10 cellular contexts compared by ENCODE assay signal in the genomic region with DNA sequence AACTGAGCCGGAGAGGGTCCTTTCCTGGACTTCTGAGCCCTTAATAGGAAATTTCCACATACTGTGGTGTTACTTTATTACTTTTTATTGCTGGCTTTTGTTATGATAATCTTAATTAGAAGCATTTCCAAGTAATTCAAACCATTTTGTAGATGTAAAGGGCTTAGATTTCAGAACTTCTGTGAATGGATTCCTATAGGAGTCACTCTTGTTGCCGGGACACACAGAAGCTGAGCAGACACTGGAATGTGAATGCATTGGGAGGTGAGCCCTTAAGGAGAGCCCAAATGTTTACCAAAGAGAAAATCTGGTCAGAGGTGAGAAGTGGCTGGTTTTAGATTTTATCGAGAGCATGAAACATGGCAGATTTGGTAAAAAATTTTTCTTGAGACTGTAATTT.
DNase-seq lines count a peak whose midpoint lies in the region; ATAC-seq and TF ChIP-seq lines count a peak whose summit lies in the region.
"Had no signal": no experiment of that assay in that cellular context is flagged by ENCODE, and none has a peak within 500 bp of the region (broad histone marks: within the 10 kb centered on the region; RNA-seq: fewer than 3 reads in every experiment).

No MANE protein-coding gene starts in this region.

- peak overlapping the region; percentile 75 for H3K27ac ChIP-seq in left ventricle myocardium inferior (replicated peaks)
- peak overlapping the region; percentile 74 to 83 (median 78) for H3K27ac ChIP-seq in esophagus muscularis mucosa (replicated peaks in 1 of 4)
- peak overlapping the region; percentile 95 for H3K27ac ChIP-seq in neutrophil

- H3K9me3 ChIP-seq in left ventricle myocardium inferior (replicated peaks) (no peaks in the 10 kb centered on the region), esophagus muscularis mucosa (no peaks in the 10 kb centered on the region), neutrophil (no peaks in the 10 kb centered on the region)

- ATAC-seq in left ventricle myocardium superior (no peak), GM18505 (IDR thresholded peaks at IDR 0.05; ENCODE audit: unreplicated experiment) (no peak)
- no peak for ATAC-seq in stimulated activated naive CD8-positive, alpha-beta T cell treated with anti-CD3 and anti-CD28 coated beads, Interleukin-15, Interleukin-2, amounts not matched to agents 100 U/mL and 50 U/mL, for 24 hours

- H3K4me1 ChIP-seq in left ventricle myocardium inferior (peaks cover 90% of the 10 kb centered on the region), esophagus muscularis mucosa (peaks cover 71 to 76% (median 73%) of the 10 kb centered on the region in 4 donors), neutrophil (ENCODE audit: control insufficient read depth in 1 of 2, insufficient read depth in 1 of 2, low read depth in 1 of 2, low read length in 1 of 2) (peaks cover 68 to 74% of the 10 kb centered on the region in 2 experiments)

- H3K36me3 ChIP-seq in left ventricle myocardium inferior (no peaks in the 10 kb centered on the region), esophagus muscularis mucosa (peaks cover 0 to 13% (median 5%) of the 10 kb centered on the region in 4 donors), neutrophil (peaks cover 9% of the 10 kb centered on the region)

- TF ChIP-seq EP300 in esophagus muscularis mucosa (IDR thresholded peaks at IDR 0.05), result no peak

- no peak for TF ChIP-seq CTCF in left ventricle myocardium inferior (IDR thresholded peaks at IDR 0.05; ENCODE audit: borderline replicate concordance)
- TF ChIP-seq CTCF in esophagus muscularis mucosa (IDR thresholded peaks at IDR 0.05), result no peak
- no peak for TF ChIP-seq CTCF in neutrophil (IDR thresholded peaks at IDR 0.05)

- H3K4me3 ChIP-seq in left ventricle myocardium inferior, result no peak overlapping the region
- H3K4me3 ChIP-seq in esophagus muscularis mucosa, result no peak overlapping the region
- no peak overlapping the region for H3K4me3 ChIP-seq in neutrophil (ENCODE audit: low read depth in 1 of 2, low read length in 1 of 2)

- intact Hi-C loops in left ventricle myocardium inferior (cut with micrococcal nuclease), result no loop called here
- intact Hi-C loops in left ventricle myocardium superior (cut with micrococcal nuclease), result no loop called here
- intact Hi-C loops in esophagus muscularis mucosa (cut with DNase I), result no loop called here

- TF ChIP-seq POLR2A in esophagus muscularis mucosa (IDR thresholded peaks at IDR 0.05; ENCODE audit: low read depth), result no peak
- TF ChIP-seq POLR2A in GM18505 (IDR thresholded peaks at IDR 0.05; ENCODE audit: borderline replicate concordance, extremely low read depth, insufficient read depth, insufficient read length), result no peak

- H3K27me3 ChIP-seq in left ventricle myocardium inferior (ENCODE audit: low read depth) (no peaks in the 10 kb centered on the region), esophagus muscularis mucosa (no peaks in the 10 kb centered on the region), neutrophil (no peaks in the 10 kb centered on the region)

- DNase-seq in left ventricle myocardium inferior, result no peak
- DNase-seq in left ventricle myocardium superior, result no peak
- no peak for DNase-seq in esophagus muscularis mucosa (ENCODE audit: extremely low spot score)
- DNase-seq in stimulated activated naive CD8-positive, alpha-beta T cell treated with anti-CD3 and anti-CD28 coated beads, Interleukin-15, Interleukin-2, amounts not matched to agents 100 U/mL and 50 U/mL, for 24 hours, result no peak
- DNase-seq in cerebellum (ENCODE audit: low spot score), result no peak
- no peak for DNase-seq in 8988T
- DNase-seq: activated CD4-positive, CD25-positive, alpha-beta regulatory T cell treated with anti-CD3 and anti-CD28 coated beads, Interleukin-2, amount 50 U/mL, for 72 hours; activated gamma-delta T cell had no signal

- 51% methylated on average over 3 of the region's 3 CpGs for WGBS in esophagus muscularis mucosa
